In genomic region chr10:100912609-100913469, GRCh38 we compare ENCODE assay signal across 8 cellular contexts. TPM values are rescaled to one million over a fixed set of nuclear protein-coding genes. Genes with fewer than 3 reads are reported as not detected.
DNase-seq lines count a peak whose midpoint lies in the region; ATAC-seq and TF ChIP-seq lines count a peak whose summit lies in the region.

TSS of gene SLF2 (plus strand) at chr10:100912963. CDS start at chr10:100913111, 148 bp downstream.

- H3K36me3 ChIP-seq in upper lobe of right lung = peaks cover 27% of the 10 kb centered on the region

- no peaks in the 10 kb centered on the region for H3K27me3 Mint-ChIP-seq in T-helper 1 cell treated with Interleukin-12 subunit alpha and Interleukin-12 subunit beta and Interleukin-4 antibody, amounts not matched to agents 30 μg/mL and 1 μg/mL, for 36 hours (ENCODE audit: low read depth)

- intact Hi-C loops in left cardiac atrium (cut with DNase I) (no loop called here), posterior vena cava (cut with DNase I) (no loop called here), upper lobe of right lung (cut with DNase I) (no loop called here)

- H3K36me3 Mint-ChIP-seq in T-helper 1 cell treated with Interleukin-12 subunit alpha and Interleukin-12 subunit beta and Interleukin-4 antibody, amounts not matched to agents 30 μg/mL and 1 μg/mL, for 36 hours (ENCODE audit: low read depth) = peaks cover 22% of the 10 kb centered on the region

- no peaks in the 10 kb centered on the region for H3K9me3 ChIP-seq in upper lobe of right lung

- H3K27me3 ChIP-seq in upper lobe of right lung = no peaks in the 10 kb centered on the region

- peak within 1 kb of the TSS; percentile 90 for H3K27ac Mint-ChIP-seq in T-helper 1 cell treated with Interleukin-12 subunit alpha and Interleukin-12 subunit beta and Interleukin-4 antibody, amounts not matched to agents 30 μg/mL and 1 μg/mL, for 36 hours

- in situ Hi-C loops in GM13977 (cut with MboI; ENCODE audit: low pct_unique_long_range_greater_than_20kb, low sequenced_read_pairs, unreplicated experiment) = no loop called here

- ATAC-seq in HG02884 (IDR thresholded peaks at IDR 0.05; ENCODE audit: unreplicated experiment) (peak; percentile 87), left cardiac atrium (peak; percentile 98), upper lobe of right lung (peak; percentile 98)

- peak within 1 kb of the TSS; percentile 92 for H3K4me3 Mint-ChIP-seq in T-helper 1 cell treated with Interleukin-12 subunit alpha and Interleukin-12 subunit beta and Interleukin-4 antibody, amounts not matched to agents 30 μg/mL and 1 μg/mL, for 36 hours

- no peaks in the 10 kb centered on the region for H3K9me3 Mint-ChIP-seq in T-helper 1 cell treated with Interleukin-12 subunit alpha and Interleukin-12 subunit beta and Interleukin-4 antibody, amounts not matched to agents 30 μg/mL and 1 μg/mL, for 36 hours

- TF ChIP-seq CTCF in GM13977 (IDR thresholded peaks at IDR 0.05; ENCODE audit: extremely low read depth, insufficient read depth, missing control alignments) = no peak
- no peak for TF ChIP-seq CTCF in upper lobe of right lung (IDR thresholded peaks at IDR 0.05)

- DNase-seq in GM13977 (ENCODE audit: low spot score) (peak; percentile 99), NCI-H1694 (lab: John Stamatoyannopoulos, UW) (peak; percentile 96), amniotic stem cell (lab: John Stamatoyannopoulos, UW) (peak; percentile 93), left cardiac atrium (peak; percentile 98), posterior vena cava (ENCODE audit: low spot score) (peak; percentile 99), upper lobe of right lung (peak; percentile 98)

- H3K4me1 ChIP-seq in upper lobe of right lung = peaks cover 27% of the 10 kb centered on the region

- H3K27ac ChIP-seq in upper lobe of right lung = peak within 1 kb of the TSS; percentile 94

- H3K4me3 ChIP-seq in upper lobe of right lung = peak within 1 kb of the TSS; percentile 98

- H3K4me1 Mint-ChIP-seq in T-helper 1 cell treated with Interleukin-12 subunit alpha and Interleukin-12 subunit beta and Interleukin-4 antibody, amounts not matched to agents 30 μg/mL and 1 μg/mL, for 36 hours (ENCODE audit: low read depth) = peaks cover 28% of the 10 kb centered on the region

RNA-seq across cellular contexts. Expression of gene SLF2, which starts in this region (rescaled TPM):
- total RNA-seq in left cardiac atrium = 10 to 100 TPM; 18.0 to 19.3 TPM
- 10 to 100 TPM; 21.8 to 23.7 TPM for total RNA-seq in posterior vena cava
- 32.9 TPM for total RNA-seq in upper lobe of right lung

Comparison
In these comparisons a context has a peak if more than half of its experiments do, and no peak if none do; other contexts are left out.
1. Peak in every context shown above with its lines: DNase-seq, ATAC-seq, H3K4me3 ChIP-seq and H3K27ac ChIP-seq.